Comparison of ENCODE assay signal across 27 cellular contexts in the genomic region with DNA sequence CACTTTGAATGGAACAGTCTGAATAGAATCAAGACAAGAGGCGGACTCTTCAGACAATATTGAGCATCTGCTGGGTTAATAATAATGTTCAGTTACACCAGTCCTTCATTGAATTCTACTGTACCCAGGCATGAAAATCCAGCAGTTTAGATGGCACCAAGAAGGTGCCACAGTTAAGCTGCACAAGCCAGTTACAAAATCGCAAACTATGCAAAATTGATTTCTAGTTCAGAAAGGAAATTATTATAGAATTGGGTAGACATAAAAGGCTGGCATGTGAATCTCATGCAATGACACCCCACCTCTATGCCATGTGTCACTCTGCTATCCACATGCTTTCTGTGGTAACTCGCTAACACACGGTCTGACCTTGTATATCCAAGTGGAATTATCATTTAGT.
"Had no signal": no experiment of that assay in that cellular context is flagged by ENCODE, and none has a peak within 500 bp of the region (broad histone marks: within the 10 kb centered on the region; RNA-seq: fewer than 3 reads in every experiment).

No MANE protein-coding gene starts in this region.

- DNase-seq: stimulated activated CD4-positive, alpha-beta T cell treated with anti-CD3 and anti-CD28 coated beads, Interleukin-2, amount 100 ng/mL, for 48 hours; stimulated activated CD4-positive, alpha-beta T cell treated with anti-CD3 and anti-CD28 coated beads, Interleukin-4, amount 100 ng/mL, for 1 hour; stimulated activated CD4-positive, alpha-beta T cell treated with anti-CD3 and anti-CD28 coated beads, Interleukin-4, amount 100 ng/mL, for 24 hours; stimulated activated CD4-positive, alpha-beta T cell treated with anti-CD3 and anti-CD28 coated beads, Interleukin-4, amount 100 ng/mL, for 4 hours; stimulated activated CD8-positive, alpha-beta memory T cell treated with anti-CD3 and anti-CD28 coated beads, Interleukin-4, amount 100 ng/mL, for 48 hours; stimulated activated naive B cell treated with anti-CD40 and anti-IgM and Interleukin-4, amounts not matched to agents 10 μg/mL and 1 μg/mL and 100 μg/mL, for 72 hours; stimulated activated naive CD4-positive, alpha-beta T cell; stimulated activated naive CD4-positive, alpha-beta T cell treated with Interleukin-2 at 50 U/mL for 16 hours; stimulated activated naive CD8-positive, alpha-beta T cell treated with anti-CD3 and anti-CD28 coated beads, Interleukin-15, amount 100 ng/mL, for 72 hours; stimulated activated naive CD8-positive, alpha-beta T cell treated with anti-CD3 and anti-CD28 coated beads, Interleukin-15, Interleukin-2, amounts not matched to agents 100 U/mL and 50 U/mL, for 24 hours; stomach; substantia nigra; testis; thyroid gland; tibial artery; transverse colon; trophoblast cell; upper lobe of left lung; upper lobe of right lung; uterus had no signal

- ATAC-seq: stimulated activated effector memory CD8-positive, alpha-beta T cell treated with anti-CD3 and anti-CD28 coated beads, Interleukin-12 subunit alpha, Interleukin-12 subunit beta, amount 100 ng/mL, for 72 hours; stimulated activated memory B cell treated with anti-CD40 and anti-IgM and Interleukin-4, amounts not matched to agents 10 μg/mL and 1 μg/mL and 100 μg/mL, for 72 hours; stimulated activated naive B cell treated with anti-CD40 and anti-IgM and Interleukin-4, amounts not matched to agents 10 μg/mL and 1 μg/mL and 100 μg/mL, for 72 hours; stimulated activated naive CD8-positive, alpha-beta T cell treated with anti-CD3 and anti-CD28 coated beads, Interleukin-15, amount 100 ng/mL, for 72 hours; stimulated activated naive CD8-positive, alpha-beta T cell treated with anti-CD3 and anti-CD28 coated beads, Interleukin-15, Interleukin-2, amounts not matched to agents 100 U/mL and 50 U/mL, for 24 hours; upper lobe of right lung had no signal

- H3K4me1 ChIP-seq: stomach, suprapubic skin, testis, thyroid gland, tibial artery, tibial nerve, transverse colon, upper lobe of left lung, upper lobe of right lung, uterus, vagina had no signal

- H3K4me3 ChIP-seq: stomach, suprapubic skin, testis, thoracic aorta, thyroid gland, tibial artery, tibial nerve, transverse colon, upper lobe of left lung, upper lobe of right lung, uterus, vagina had no signal

- FAIRE-seq: urothelium cell line had no signal

- H3K36me3 ChIP-seq: stomach, suprapubic skin, thoracic aorta, thyroid gland, tibial artery, tibial nerve, transverse colon, upper lobe of left lung, upper lobe of right lung, uterus, vagina had no signal

- H3K9me3 ChIP-seq: stomach, suprapubic skin, testis, thoracic aorta, thyroid gland, tibial artery, tibial nerve, transverse colon, upper lobe of left lung, upper lobe of right lung, uterus, vagina had no signal

- H3K27ac ChIP-seq: stomach, suprapubic skin, testis, thoracic aorta, thyroid gland, tibial artery, tibial nerve, transverse colon, upper lobe of left lung, upper lobe of right lung, uterus, vagina had no signal

- H3K27me3 ChIP-seq: stomach, suprapubic skin, testis, thyroid gland, tibial artery, tibial nerve, transverse colon, upper lobe of left lung, upper lobe of right lung, uterus, vagina had no signal
